In genomic region chr22:19879651-19879995, GRCh38 we compare ENCODE assay signal across 14 cellular contexts. TPM values are rescaled to one million over a fixed set of nuclear protein-coding genes. Genes with fewer than 3 reads are reported as not detected.
A peak's percentile ranks its signal among the peaks of the same experiment; 100 is the strongest.
DNase-seq lines count a peak whose midpoint lies in the region; TF ChIP-seq lines count a peak whose summit lies in the region.
"Had no signal": no experiment of that assay in that cellular context is flagged by ENCODE, and none has a peak within 500 bp of the region (broad histone marks: within the 10 kb centered on the region; RNA-seq: fewer than 3 reads in every experiment).

No MANE protein-coding gene starts in this region.

- in situ Hi-C loops in mammary epithelial cell (cut with MboI; ENCODE audit: low sequenced_read_pairs in 2 of 2) = no loop called here

- no peaks in the 10 kb centered on the region for H4K20me1 ChIP-seq in mammary epithelial cell (ENCODE audit: insufficient read depth, low read length)
- H4K20me1 ChIP-seq in osteoblast (ENCODE audit: insufficient read depth, low read length) = no peaks in the 10 kb centered on the region

- CTCF ChIA-PET in mammary epithelial cell (lab: Charles Lee; ENCODE audit: low non-redundant PET) = no interaction called here

- no peak overlapping the region for H3K27ac ChIP-seq in mammary epithelial cell (ENCODE audit: insufficient read depth, low read depth, low read length)
- H3K27ac ChIP-seq in osteoblast (ENCODE audit: low read depth, low read length) = peak overlapping the region; percentile 87
- H3K27ac ChIP-seq: upper lobe of right lung had no signal

- no peak overlapping the region for H2AFZ ChIP-seq in mammary epithelial cell (ENCODE audit: low read depth, low read length)
- no peak overlapping the region for H2AFZ ChIP-seq in osteoblast (ENCODE audit: low read length)

- H3K4me3 ChIP-seq in HFF-Myc (replicated peaks; ENCODE audit: low read depth, low read length) (peak overlapping the region; percentile 31), mammary epithelial cell (replicated peaks in 1 of 3; ENCODE audit: insufficient read depth in 1 of 3, low read depth in 2 of 3, low read length in 3 of 3) (no peak overlapping the region), osteoblast (ENCODE audit: insufficient read depth, low read length) (no peak overlapping the region)
- H3K4me3 ChIP-seq: upper lobe of right lung had no signal

- no TSS peak for BruUV-seq in mammary epithelial cell (replicated peaks; lab: Mats Ljungman, UMichigan)

- DNase-seq in EH (ENCODE audit: low read depth) = peak; percentile 19
- no peak for DNase-seq in HFF-Myc (ENCODE audit: extremely low read depth, low read depth)
- no peak for DNase-seq in mammary epithelial cell
- DNase-seq in osteoblast (ENCODE audit: insufficient read length, low spot score, missing footprints) = peak; percentile 42
- no peak for DNase-seq in NCI-H524 treated with DMSO at 0.1 percent for 48 hours (lab: John Stamatoyannopoulos, UW)
- no peak for DNase-seq in EL
- no peak for DNase-seq in NCI-H128 (lab: John Stamatoyannopoulos, UW; ENCODE audit: unreplicated experiment)
- DNase-seq: activated B cell treated with CpG ODN at 0.5 μM for 24 hours; activated T-cell treated with anti-CD3 and anti-CD28 coated beads for 4 hours; CD4-positive, alpha-beta memory T cell; KBM-7; NCI-H1417; NCI-H345 had no signal

- intact Hi-C loops in mammary epithelial cell (cut with micrococcal nuclease) = no loop called here

- H3K9me3 ChIP-seq in mammary epithelial cell (replicated peaks; ENCODE audit: insufficient read depth, low read length) (no peaks in the 10 kb centered on the region), osteoblast (ENCODE audit: low read depth, low read length) (no peaks in the 10 kb centered on the region)
- H3K9me3 ChIP-seq: upper lobe of right lung had no signal

- dilution Hi-C loops in mammary epithelial cell (cut with HindIII; ENCODE audit: low sequenced_read_pairs) = no loop called here

- WGBS in mammary epithelial cell (ENCODE audit: low coverage, missing lambda C conversion rate) = 60% methylated on average over 2 of the region's 3 CpGs

- H3K79me2 ChIP-seq in mammary epithelial cell (ENCODE audit: insufficient read depth, low read length) (peaks cover 11% of the 10 kb centered on the region), osteoblast (ENCODE audit: insufficient read depth, low read length) (peaks cover 9% of the 10 kb centered on the region)

- peaks cover 47% of the 10 kb centered on the region for H3K4me1 ChIP-seq in mammary epithelial cell (ENCODE audit: insufficient read depth, low read length)
- H3K4me1 ChIP-seq in osteoblast (ENCODE audit: insufficient read depth, low read length) = peaks cover 63% of the 10 kb centered on the region

- TF ChIP-seq CTCF in HFF-Myc (IDR thresholded peaks at IDR 0.05; ENCODE audit: low read depth, low read length, missing control alignments) (no peak), mammary epithelial cell (conservative IDR thresholded peaks at IDR 0.05 in 1 of 2, IDR thresholded peaks at IDR 0.05 in 1 of 2; ENCODE audit: extremely low read depth in 1 of 2, insufficient read depth in 1 of 2, low read depth in 1 of 2, low read length in 2 of 2) (no peak), osteoblast (IDR thresholded peaks at IDR 0.05; ENCODE audit: extremely low read depth, low read depth, low read length) (no peak)

- H3K36me3 ChIP-seq in mammary epithelial cell (ENCODE audit: insufficient read depth, low read length) = no peaks in the 10 kb centered on the region
- H3K36me3 ChIP-seq in osteoblast (ENCODE audit: insufficient read depth, low read length) = peaks cover 5% of the 10 kb centered on the region

- H3K4me2 ChIP-seq in mammary epithelial cell (ENCODE audit: insufficient read depth, low read depth, low read length) (peak overlapping the region; percentile 34), osteoblast (ENCODE audit: insufficient read depth, low read length) (no peak overlapping the region)

- H3K9ac ChIP-seq in mammary epithelial cell (ENCODE audit: insufficient read depth, low read length) = no peak overlapping the region

- no peaks in the 10 kb centered on the region for H3K27me3 ChIP-seq in mammary epithelial cell (ENCODE audit: insufficient read depth, low read length)
- no peaks in the 10 kb centered on the region for H3K27me3 ChIP-seq in osteoblast (ENCODE audit: insufficient read depth, low read length)
- H3K27me3 ChIP-seq: upper lobe of right lung had no signal

RNA-seq across cellular contexts. Expression of gene GNB1L, which starts 24.9 kb away (rescaled TPM):
- total RNA-seq in mammary epithelial cell = 1 to 10 TPM; 3.8 to 7.8 TPM
- 7.9 TPM for polyA plus RNA-seq in mammary epithelial cell
- 0.93 TPM for polyA minus RNA-seq in mammary epithelial cell
- total RNA-seq in osteoblast = 4.0 and 5.6 TPM in 2 replicates

RNA-seq across cellular contexts. Expression of gene RTL10, which starts 24.9 kb away (rescaled TPM):
- total RNA-seq in mammary epithelial cell (10 to 100 TPM; 20.7 to 21.9 TPM), osteoblast (10.3 and 11.9 TPM in 2 replicates)
- 17.8 TPM for polyA plus RNA-seq in mammary epithelial cell
- polyA minus RNA-seq in mammary epithelial cell = 72.2 TPM

Comparison
In these comparisons a context has a peak if more than half of its experiments do, and no peak if none do; other contexts are left out.
1. DNase-seq: peak in EH (single experiment) and osteoblast (single experiment); none in HFF-Myc (single experiment), mammary epithelial cell (single experiment), NCI-H524 treated with DMSO at 0.1 percent for 48 hours (single experiment), EL (single experiment) and NCI-H128 (single experiment).